18 cellular contexts compared by ENCODE assay signal in the genomic region with DNA sequence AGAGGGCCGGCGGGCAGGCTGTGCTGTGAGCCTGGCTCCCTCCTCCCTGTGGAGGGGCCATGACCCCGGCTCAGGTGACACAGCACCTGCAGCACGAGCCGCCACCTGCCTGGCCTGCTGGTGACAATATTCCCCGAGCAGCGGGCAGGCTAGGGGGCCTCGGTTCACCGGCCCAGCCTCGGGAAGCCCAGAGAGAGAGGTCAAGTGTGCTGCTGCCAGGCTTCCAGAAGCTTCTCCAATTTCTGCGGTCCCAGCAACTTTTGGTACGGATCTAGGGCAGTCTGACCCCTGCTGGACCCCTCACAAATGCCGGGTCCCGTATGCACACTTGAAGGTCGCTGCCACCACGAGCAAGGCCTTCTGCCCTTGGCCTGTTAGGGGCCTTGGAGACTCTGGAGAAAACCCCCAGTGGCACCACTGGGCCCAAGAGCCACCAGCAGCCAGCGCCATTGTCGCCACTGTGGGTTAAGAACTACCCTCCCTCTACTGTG. TPM values are rescaled to one million over a fixed set of nuclear protein-coding genes. Genes with fewer than 3 reads are reported as not detected.
DNase-seq lines count a peak whose midpoint lies in the region; TF ChIP-seq lines count a peak whose summit lies in the region.
"Had no signal": no experiment of that assay in that cellular context is flagged by ENCODE, and none has a peak within 500 bp of the region (broad histone marks: within the 10 kb centered on the region; RNA-seq: fewer than 3 reads in every experiment).

No MANE protein-coding gene starts in this region.

- H3K79me2 ChIP-seq in Loucy (ENCODE audit: insufficient read depth, low read length): no peaks in the 10 kb centered on the region
- no peaks in the 10 kb centered on the region for H3K79me2 ChIP-seq in mesendoderm (ENCODE audit: control insufficient read depth, insufficient read depth, low read length)

- no peaks in the 10 kb centered on the region for H3K9me2 ChIP-seq in Loucy (replicated peaks; ENCODE audit: low read depth, low read length)

- H3K9ac ChIP-seq in Loucy (ENCODE audit: low read depth, low read length, poor library complexity, severe bottlenecking): peak overlapping the region; percentile 16
- no peak overlapping the region for H3K9ac ChIP-seq in mesendoderm (ENCODE audit: low read length)

- no peak overlapping the region for H3K27ac ChIP-seq in mesendoderm (ENCODE audit: low read depth, low read length)
- no peak overlapping the region for H3K27ac ChIP-seq in testis
- H3K27ac ChIP-seq: esophagus muscularis mucosa, Peyer's patch had no signal

- H3K4ac ChIP-seq in mesendoderm (ENCODE audit: low read depth, low read length): no peak overlapping the region

- peaks cover 4% of the 10 kb centered on the region for H3K27me3 Mint-ChIP-seq in Caco-2 (ENCODE audit: insufficient read depth, unreplicated experiment)

- H3F3A ChIP-seq in Loucy (ENCODE audit: low read depth): peaks cover 12% of the 10 kb centered on the region

- H3K4me3 ChIP-seq in Caco-2 (ENCODE audit: low read depth, low read length): no peak overlapping the region
- H3K4me3 ChIP-seq in Loucy (ENCODE audit: low read length, poor library complexity, severe bottlenecking): no peak overlapping the region
- no peak overlapping the region for H3K4me3 ChIP-seq in mesendoderm (ENCODE audit: low read length)
- H3K4me3 ChIP-seq in testis: no peak overlapping the region
- H3K4me3 ChIP-seq: esophagus muscularis mucosa, Peyer's patch had no signal

- H3K9me3 Mint-ChIP-seq in Caco-2 (ENCODE audit: unreplicated experiment): no peaks in the 10 kb centered on the region
- H3K9me3 Mint-ChIP-seq: activated naive CD8-positive, alpha-beta T cell treated with anti-CD3 and anti-CD28 coated beads, Interleukin-2, amount 10 ng/mL, durations not matched to agents 7 days and 5 days had no signal

- no peak overlapping the region for H3K4me2 ChIP-seq in Loucy (ENCODE audit: low read depth, low read length, poor library complexity, severe bottlenecking)
- no peak overlapping the region for H3K4me2 ChIP-seq in mesendoderm (ENCODE audit: low read length)

- H4K8ac ChIP-seq in mesendoderm (ENCODE audit: low read depth, low read length): no peak overlapping the region

- H3K9me3 ChIP-seq in Caco-2 (no peaks in the 10 kb centered on the region), Loucy (ENCODE audit: insufficient read depth, low read depth, low read length) (no peaks in the 10 kb centered on the region), testis (no peaks in the 10 kb centered on the region)
- H3K9me3 ChIP-seq: esophagus muscularis mucosa, Peyer's patch had no signal

- peak; percentile 46 to 58 for TF ChIP-seq CTCF in Caco-2 (IDR thresholded peaks at IDR 0.05; ENCODE audit: insufficient read depth in 1 of 2, low read depth in 1 of 2, low read length in 1 of 2, severe bottlenecking in 1 of 2, unreplicated experiment in 1 of 2)
- peak; percentile 27 for TF ChIP-seq CTCF in Loucy (conservative IDR thresholded peaks at IDR 0.05; ENCODE audit: low read length)
- TF ChIP-seq CTCF in testis (IDR thresholded peaks at IDR 0.05): no peak

- H3K27me3 ChIP-seq in Caco-2 (replicated peaks; ENCODE audit: control insufficient read depth, insufficient read depth, low read length) (no peaks in the 10 kb centered on the region), Loucy (ENCODE audit: insufficient read depth, low read length, poor library complexity, severe bottlenecking) (no peaks in the 10 kb centered on the region), mesendoderm (ENCODE audit: insufficient read depth, low read length, poor library complexity) (no peaks in the 10 kb centered on the region), testis (no peaks in the 10 kb centered on the region)

- WGBS in mesendoderm (ENCODE audit: extremely low coverage, insufficient coverage, low lambda C conversion rate): no CpG with 5 or more reads among the region's 18 CpGs
- WGBS in testis, 2 donors: 75 to 78% methylated on average over 7 to 18 of the region's 18 CpGs

- H3K36me3 ChIP-seq in Caco-2 (ENCODE audit: control insufficient read depth, insufficient read depth, low read length) (no peaks in the 10 kb centered on the region), Loucy (ENCODE audit: insufficient read depth, low read length) (no peaks in the 10 kb centered on the region), mesendoderm (ENCODE audit: control insufficient read depth, insufficient read depth, low read length) (no peaks in the 10 kb centered on the region), testis (ENCODE audit: low read depth, missing control alignments) (no peaks in the 10 kb centered on the region)
- H3K36me3 ChIP-seq: esophagus muscularis mucosa, Peyer's patch had no signal

- no peak overlapping the region for H3K23ac ChIP-seq in mesendoderm (ENCODE audit: low read length)

- no peak overlapping the region for H2AK5ac ChIP-seq in mesendoderm (ENCODE audit: low read length)

- no peaks in the 10 kb centered on the region for H3K79me1 ChIP-seq in mesendoderm (ENCODE audit: low read length)

- H3K4me1 Mint-ChIP-seq in Caco-2 (ENCODE audit: low read depth, unreplicated experiment): peaks cover 10% of the 10 kb centered on the region

- no peak overlapping the region for H3K18ac ChIP-seq in mesendoderm (ENCODE audit: low read length)

- no TSS peak for BruUV-seq in Caco-2 (replicated peaks; lab: Mats Ljungman, UMichigan)

- CTCF ChIA-PET in Caco-2 (lab: Charles Lee): no interaction called here

- no peak overlapping the region for H2BK15ac ChIP-seq in mesendoderm (replicated peaks; ENCODE audit: low read depth)

- DNase-seq in Caco-2 (peak; percentile 59 to 68), SW480 (ENCODE audit: low spot score) (peak; percentile 25), mesendoderm (peak; percentile 54), testis (no peak), glomerular visceral epithelial cell (ENCODE audit: extremely low spot score) (no peak)
- DNase-seq in stimulated activated CD4-positive, alpha-beta T cell treated with anti-CD3 and anti-CD28 coated beads, Interleukin-4, amount 100 ng/mL, for 1 hour: no peak
- DNase-seq: activated CD8-positive, alpha-beta T cell treated with anti-CD3 and anti-CD28 coated beads, Interleukin-2, amount 10 ng/mL, durations not matched to agents 7 days and 5 days; activated naive CD8-positive, alpha-beta T cell treated with anti-CD3 and anti-CD28 coated beads, Interleukin-2, amount 10 ng/mL, durations not matched to agents 7 days and 5 days; head of caudate nucleus; kidney glomerular epithelial cell; midbrain; NCI-H1436; nucleus accumbens; stimulated activated CD4-positive, alpha-beta T cell treated with anti-CD3 and anti-CD28 coated beads, Interleukin-2, amount 100 ng/mL, for 24 hours; SW 1271 had no signal

- H3K4me3 Mint-ChIP-seq in Caco-2 (ENCODE audit: unreplicated experiment): no peak overlapping the region
- H3K4me3 Mint-ChIP-seq: activated CD8-positive, alpha-beta T cell treated with anti-CD3 and anti-CD28 coated beads, Interleukin-2, amount 10 ng/mL, durations not matched to agents 7 days and 5 days; activated naive CD8-positive, alpha-beta T cell treated with anti-CD3 and anti-CD28 coated beads, Interleukin-2, amount 10 ng/mL, durations not matched to agents 7 days and 5 days had no signal

- POLR2A ChIA-PET in Caco-2 (lab: Charles Lee): no interaction called here

- no peak overlapping the region for H2BK120ac ChIP-seq in mesendoderm (ENCODE audit: low read depth, low read length)

- H4K20me1 ChIP-seq in Loucy (ENCODE audit: insufficient read depth, low read length, poor library complexity, severe bottlenecking): no peaks in the 10 kb centered on the region

- TF ChIP-seq POLR2A in testis (IDR thresholded peaks at IDR 0.05): no peak

- no peak overlapping the region for H3K27ac Mint-ChIP-seq in Caco-2 (ENCODE audit: unreplicated experiment)
- H3K27ac Mint-ChIP-seq: activated CD8-positive, alpha-beta T cell treated with anti-CD3 and anti-CD28 coated beads, Interleukin-2, amount 10 ng/mL, durations not matched to agents 7 days and 5 days; activated naive CD8-positive, alpha-beta T cell treated with anti-CD3 and anti-CD28 coated beads, Interleukin-2, amount 10 ng/mL, durations not matched to agents 7 days and 5 days had no signal

- intact Hi-C loops in Caco-2 (cut with micrococcal nuclease; ENCODE audit: unreplicated experiment): loop anchor here (1.0 kb wide), 1 partner anchor 101 kb away; no protein-coding TSS in a partner anchor
- intact Hi-C loops in testis (cut with DNase I; ENCODE audit: low total_unique reads): no loop called here

- H2AFZ ChIP-seq in Loucy (ENCODE audit: low read length): no peak overlapping the region

- H4K5ac ChIP-seq in mesendoderm (ENCODE audit: low read length): no peak overlapping the region

- no peak overlapping the region for H2BK5ac ChIP-seq in mesendoderm (ENCODE audit: low read length)

- H3K56ac ChIP-seq in mesendoderm (ENCODE audit: low read length): no peak overlapping the region

- peaks cover 6% of the 10 kb centered on the region for H3K36me3 Mint-ChIP-seq in Caco-2 (ENCODE audit: insufficient read depth, unreplicated experiment)
- H3K36me3 Mint-ChIP-seq: activated naive CD8-positive, alpha-beta T cell treated with anti-CD3 and anti-CD28 coated beads, Interleukin-2, amount 10 ng/mL, durations not matched to agents 7 days and 5 days had no signal

- peaks cover 10% of the 10 kb centered on the region for H3K4me1 ChIP-seq in Caco-2
- peaks cover 52% of the 10 kb centered on the region for H3K4me1 ChIP-seq in Loucy (ENCODE audit: insufficient read depth, low read length, poor library complexity, severe bottlenecking)
- peaks cover 2% of the 10 kb centered on the region for H3K4me1 ChIP-seq in mesendoderm (ENCODE audit: control insufficient read depth, low read depth, low read length)
- H3K4me1 ChIP-seq in testis: peaks cover 14% of the 10 kb centered on the region

RNA-seq across cellular contexts. Expression of gene NOL4L, which starts 38.6 kb away (rescaled TPM):
- total RNA-seq in Caco-2 (2022): 75.3 and 80.9 TPM in 2 replicates
- 9.5 TPM for polyA plus RNA-seq in mesendoderm (2013, experiment 1 of 2)
- polyA plus RNA-seq in mesendoderm (2013, experiment 2 of 2): 9.0 TPM
- 100 to 1,000 TPM in 1 of 2 donors, 10 to 100 TPM in 1; 100.0 to 115 TPM for total RNA-seq in testis
- polyA plus RNA-seq in testis (ENCODE audit: insufficient read depth, low read depth, low replicate concordance): 129 TPM

RNA-seq across cellular contexts. Expression of gene C20orf203, which starts 50.0 kb away (rescaled TPM):
- total RNA-seq in Caco-2 (2022): not detected in 2 replicates
- polyA plus RNA-seq in mesendoderm (2013, experiment 1 of 2): not detected
- not detected for polyA plus RNA-seq in mesendoderm (2013, experiment 2 of 2)
- total RNA-seq in testis: under 1 TPM; 0.47 to 0.74 TPM
- 0.16 TPM for polyA plus RNA-seq in testis (ENCODE audit: insufficient read depth, low read depth, low replicate concordance)
- total RNA-seq: Peyer's patch had no signal

Comparison
In these comparisons a context has a peak if more than half of its experiments do, and no peak if none do; other contexts are left out.
1. DNase-seq: peak in Caco-2 (2 of 2), SW480 (single experiment) and mesendoderm (single experiment); none in testis (single experiment), stimulated activated CD4-positive, alpha-beta T cell treated with anti-CD3 and anti-CD28 coated beads, Interleukin-4, amount 100 ng/mL, for 1 hour (single experiment) and glomerular visceral epithelial cell (single experiment).
2. CTCF ChIP-seq: peak in Caco-2 (2 of 2) and Loucy (single experiment); none in testis (0 of 3).